In genomic region chr14:45181806-45182205, GRCh38 we compare ENCODE assay signal across 23 cellular contexts. TPM values are rescaled to one million over a fixed set of nuclear protein-coding genes. Genes with fewer than 3 reads are reported as not detected.
DNase-seq lines count a peak whose midpoint lies in the region; ATAC-seq, FAIRE-seq and TF ChIP-seq lines count a peak whose summit lies in the region.
"Had no signal": no experiment of that assay in that cellular context is flagged by ENCODE, and none has a peak within 500 bp of the region (broad histone marks: within the 10 kb centered on the region; RNA-seq: fewer than 3 reads in every experiment).

No MANE protein-coding gene starts in this region.

- no peak overlapping the region for H2AFZ ChIP-seq in OCI-LY7 (ENCODE audit: low read length)
- H2AFZ ChIP-seq: GM23338 had no signal

- POLR2A ChIA-PET in OCI-LY7 (lab: Charles Lee), result interaction anchor here (1.6 kb wide), 1 partner anchor 12 kb away, joined by 3 read pairs; no protein-coding TSS in a partner anchor

- no peak overlapping the region for H3K4me2 ChIP-seq in OCI-LY7 (ENCODE audit: low read length)

- no peaks in the 10 kb centered on the region for H4K20me1 ChIP-seq in OCI-LY7 (ENCODE audit: insufficient read depth, low read length)

- H3K9me2 ChIP-seq in OCI-LY7 (ENCODE audit: insufficient read depth, low read length), result no peaks in the 10 kb centered on the region

- intact Hi-C loops in OCI-LY7 (cut with micrococcal nuclease; ENCODE audit: unreplicated experiment) (no loop called here), ascending aorta (cut with DNase I) (no loop called here)

- H3K9me3 ChIP-seq in OCI-LY7 (ENCODE audit: low read length), result no peaks in the 10 kb centered on the region
- no peaks in the 10 kb centered on the region for H3K9me3 ChIP-seq in ascending aorta
- H3K9me3 ChIP-seq: Caco-2 had no signal

- TSS peak; percentile 17 for BruUV-seq in OCI-LY7 (replicated peaks; lab: Mats Ljungman, UMichigan)

- FAIRE-seq in G401.6 (lab: Jason Lieb, UNC), result peak; percentile 51
- FAIRE-seq: GM12891, GM19239, H54, K562 had no signal

- H3K4me3 ChIP-seq in OCI-LY7 (ENCODE audit: low read depth, low read length, poor library complexity, severe bottlenecking), result no peak overlapping the region
- no peak overlapping the region for H3K4me3 ChIP-seq in brain microvascular endothelial cell (ENCODE audit: low read depth, low read length)
- no peak overlapping the region for H3K4me3 ChIP-seq in fibroblast of villous mesenchyme (ENCODE audit: low read depth, low read length)
- H3K4me3 ChIP-seq in ascending aorta, result no peak overlapping the region
- H3K4me3 ChIP-seq: GM23338, K562 had no signal

- H3K27me3 ChIP-seq in brain microvascular endothelial cell (replicated peaks) (no peaks in the 10 kb centered on the region), ascending aorta (no peaks in the 10 kb centered on the region)

- no peak for ATAC-seq in omental fat pad (ENCODE audit: low FRiP score)
- ATAC-seq: GM23338, HCT116, K562 had no signal

- H3K79me2 ChIP-seq in OCI-LY7 (ENCODE audit: insufficient read depth, low read depth, low read length), result no peaks in the 10 kb centered on the region

- H3K4me1 ChIP-seq in OCI-LY7 (ENCODE audit: insufficient read depth, low read length, poor library complexity, severe bottlenecking) (no peaks in the 10 kb centered on the region), ascending aorta (no peaks in the 10 kb centered on the region)
- H3K4me1 ChIP-seq: Caco-2 had no signal

- H3K36me3 ChIP-seq in OCI-LY7 (ENCODE audit: insufficient read depth, low read length), result peaks cover 30% of the 10 kb centered on the region
- no peaks in the 10 kb centered on the region for H3K36me3 ChIP-seq in brain microvascular endothelial cell (replicated peaks)
- no peaks in the 10 kb centered on the region for H3K36me3 ChIP-seq in ascending aorta

- CTCF ChIA-PET in OCI-LY7 (lab: Charles Lee; ENCODE audit: unreplicated experiment), result no interaction called here

- TF ChIP-seq CTCF in OCI-LY7 (conservative IDR thresholded peaks at IDR 0.05; ENCODE audit: low read length) (no peak), brain microvascular endothelial cell (IDR thresholded peaks at IDR 0.05; ENCODE audit: low read depth, low read length, missing control alignments) (no peak), fibroblast of villous mesenchyme (IDR thresholded peaks at IDR 0.05; ENCODE audit: insufficient read depth, low read depth, low read length) (no peak), ascending aorta (IDR thresholded peaks at IDR 0.05) (no peak), omental fat pad (IDR thresholded peaks at IDR 0.05) (no peak)

- in situ Hi-C loops in brain microvascular endothelial cell (cut with HindIII; ENCODE audit: low pct_ligation_motif_present, low sequenced_read_pairs), result no loop called here

- H3K27ac ChIP-seq in OCI-LY7 (ENCODE audit: low read depth, low read length, poor library complexity, severe bottlenecking) (no peak overlapping the region), brain microvascular endothelial cell (peak overlapping the region; percentile 24), ascending aorta (no peak overlapping the region)
- H3K27ac ChIP-seq: C4-2B, HL-60 had no signal

- DNase-seq in OCI-LY7 (ENCODE audit: low spot score) (no peak), brain microvascular endothelial cell (no peak), fibroblast of villous mesenchyme (ENCODE audit: low read depth) (peak; percentile 33), ascending aorta (ENCODE audit: low spot score in 2 of 2) (no peak), omental fat pad (ENCODE audit: low spot score) (no peak), NCI-H2171 (lab: John Stamatoyannopoulos, UW) (no peak)
- DNase-seq in activated naive CD4-positive, alpha-beta T cell treated with anti-CD3 and anti-CD28 coated beads, Interleukin-2, amount 50 U/mL, for 16 hours, result no peak
- DNase-seq: ACHN; AML-193; Caco-2; CD4-positive, alpha-beta T cell; DMS153; DMS79 treated with DMSO at 0.1 percent for 48 hours; HFFc6 had no signal

RNA-seq across cellular contexts. Expression of gene FANCM, which starts 46.1 kb away (rescaled TPM):
- total RNA-seq in OCI-LY7 (2014; rRNA removed; shearing (Covaris generic)), result 22.2 and 23.4 TPM in 2 replicates
- total RNA-seq in OCI-LY7 (2022), result 24.0 and 27.7 TPM in 2 replicates
- 7.4 and 10.8 TPM in 2 replicates for total RNA-seq in fibroblast of villous mesenchyme
- total RNA-seq in ascending aorta, result 2.1 TPM
- total RNA-seq in omental fat pad, result 10 to 100 TPM in 1 of 4 donors, 1 to 10 TPM in 3; 3.6 to 16.7 (median 4.8) TPM

RNA-seq across cellular contexts. Expression of gene FKBP3, which starts 47.5 kb away (rescaled TPM):
- 22.4 and 24.2 TPM in 2 replicates for total RNA-seq in OCI-LY7 (2014; rRNA removed; shearing (Covaris generic))
- total RNA-seq in OCI-LY7 (2022) (41.1 and 44.3 TPM in 2 replicates), fibroblast of villous mesenchyme (22.2 and 30.7 TPM in 2 replicates), ascending aorta (8.8 TPM), omental fat pad (10 to 100 TPM; 18.6 to 37.7 (median 23.7) TPM)
